17 cellular contexts compared by ENCODE assay signal in the genomic region with DNA sequence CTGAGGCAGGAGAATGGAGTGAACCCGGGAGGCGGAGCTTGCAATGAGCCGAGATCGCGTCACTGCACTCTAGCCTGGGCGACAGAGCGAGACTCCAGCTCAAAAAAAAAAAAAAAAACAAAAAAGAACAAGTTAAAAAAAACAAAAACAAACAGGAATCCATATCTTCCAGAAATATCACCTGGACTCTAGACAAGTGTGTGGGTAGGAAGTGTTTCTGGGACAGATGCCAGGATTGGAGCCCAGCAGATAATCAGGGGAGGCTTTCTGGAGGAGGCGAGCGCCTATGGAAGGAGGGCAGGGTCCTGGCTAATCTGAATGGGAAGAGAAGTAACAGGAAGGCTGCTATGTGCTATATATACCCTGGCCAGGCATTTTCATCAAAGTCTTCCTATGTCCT. TPM values are rescaled to one million over a fixed set of nuclear protein-coding genes. Genes with fewer than 3 reads are reported as not detected.
"Had no signal": no experiment of that assay in that cellular context is flagged by ENCODE, and none has a peak within 500 bp of the region (broad histone marks: within the 10 kb centered on the region; RNA-seq: fewer than 3 reads in every experiment).

No MANE protein-coding gene starts in this region.

- H3K27ac ChIP-seq: esophagus muscularis mucosa, left lung, neutrophil, transverse colon, WERI-Rb-1 had no signal

- H3K36me3 ChIP-seq: esophagus muscularis mucosa, left lung, neutrophil, transverse colon, WERI-Rb-1 had no signal

- DNase-seq: activated CD4-positive, alpha-beta memory T cell treated with anti-CD3 and anti-CD28 coated beads for 36 hours; activated CD4-positive, alpha-beta T cell treated with anti-CD3 and anti-CD28 coated beads for 36 hours; activated CD8-positive, alpha-beta memory T cell treated with anti-CD3 and anti-CD28 coated beads, Interleukin-2, amount 10 ng/mL, durations not matched to agents 7 days and 5 days; activated naive CD4-positive, alpha-beta T cell treated with anti-CD3 and anti-CD28 coated beads, Interleukin-2, amount 10 ng/mL, durations not matched to agents 7 days and 5 days; activated T-cell treated with anti-CD3 and anti-CD28 coated beads, Interleukin-2, amount 50 U/mL, for 1 hour; kidney; naive thymus-derived CD8-positive, alpha-beta T cell; posterior cingulate gyrus; retina; transverse colon; WERI-Rb-1 had no signal

- H3K27me3 ChIP-seq: esophagus muscularis mucosa, transverse colon had no signal

- FAIRE-seq: colon, kidney had no signal

- H3K9me3 ChIP-seq: esophagus muscularis mucosa, left lung, neutrophil, transverse colon had no signal

- H3K4me3 ChIP-seq: esophagus muscularis mucosa, left lung, transverse colon had no signal

- ATAC-seq: activated CD4-positive, alpha-beta T cell treated with anti-CD3 and anti-CD28 coated beads for 36 hours; activated CD8-positive, alpha-beta memory T cell treated with anti-CD3 and anti-CD28 coated beads, Interleukin-2, amount 10 ng/mL, durations not matched to agents 7 days and 5 days; left lung; naive thymus-derived CD8-positive, alpha-beta T cell; stimulated activated effector memory CD8-positive, alpha-beta T cell treated with anti-CD3 and anti-CD28 coated beads, Interleukin-12 subunit alpha, Interleukin-12 subunit beta, amount 100 ng/mL, for 72 hours had no signal

RNA-seq across cellular contexts. Expression of a gene that starts 43.6 kb away (rescaled TPM):
- total RNA-seq: activated CD4-positive, alpha-beta memory T cell treated with anti-CD3 and anti-CD28 coated beads for 36 hours; activated CD4-positive, alpha-beta T cell treated with anti-CD3 and anti-CD28 coated beads for 36 hours; activated CD8-positive, alpha-beta memory T cell treated with anti-CD3 and anti-CD28 coated beads, Interleukin-2, amount 10 ng/mL, durations not matched to agents 7 days and 5 days; activated T-helper 2 cell treated with anti-CD3 and anti-CD28 coated beads, Interferon-gamma antibody, Interleukin-2, Interleukin-4, amounts not matched to agents 10 μg/mL and 5 μg/mL and 100 μg/mL, durations not matched to agents 14 hours and 24 hours and 36 hours; naive thymus-derived CD8-positive, alpha-beta T cell had no signal
- polyA plus RNA-seq: naive thymus-derived CD8-positive, alpha-beta T cell had no signal
